Comparison of ENCODE assay signal across 21 cellular contexts in the genomic region with DNA sequence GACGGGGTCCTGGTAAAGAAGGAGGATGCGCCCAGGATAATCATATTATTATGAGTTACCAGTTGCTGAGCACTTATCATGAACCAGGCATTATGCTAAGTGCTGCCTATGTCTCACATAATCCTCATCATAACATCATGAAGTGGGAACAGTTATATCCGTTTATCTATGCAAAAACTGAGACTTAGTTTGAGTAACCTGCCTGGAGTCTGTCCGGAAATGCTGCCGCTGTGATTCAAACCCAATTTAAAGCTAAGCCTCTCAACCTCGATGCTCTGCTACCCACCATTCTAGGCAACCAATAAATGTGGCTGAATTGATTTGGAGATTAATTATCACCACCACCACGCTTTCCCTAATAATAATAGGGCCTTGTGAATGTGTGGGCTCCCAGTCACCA.
"Had no signal": no experiment of that assay in that cellular context is flagged by ENCODE, and none has a peak within 500 bp of the region (broad histone marks: within the 10 kb centered on the region; RNA-seq: fewer than 3 reads in every experiment).

No MANE protein-coding gene starts in this region.

- H3K79me2 ChIP-seq: hepatocyte had no signal

- H3K36me3 ChIP-seq: gastrocnemius medialis, pancreas, transverse colon had no signal

- H3K4me1 ChIP-seq: pancreas had no signal

- H3K27ac ChIP-seq: hepatocyte, pancreas, testis, transverse colon had no signal

- H3K27me3 ChIP-seq: gastrocnemius medialis, testis had no signal

- FAIRE-seq: endometrium, kidney, pancreas had no signal

- H3K4me2 ChIP-seq: hepatocyte had no signal

- ATAC-seq: esophagus mucosa; pancreas; sciatic nerve; stimulated activated naive B cell treated with anti-CD40 and anti-IgM and Interleukin-4, amounts not matched to agents 10 μg/mL and 1 μg/mL and 100 μg/mL, for 72 hours; stimulated activated naive CD8-positive, alpha-beta T cell treated with anti-CD3 and anti-CD28 coated beads, Interleukin-15, amount 100 ng/mL, for 72 hours had no signal

- H3K9me3 ChIP-seq: gastrocnemius medialis, pancreas, testis, transverse colon had no signal

- DNase-seq: effector memory CD4-positive, alpha-beta T cell; gastrocnemius medialis; kidney; left cardiac atrium; left ventricle myocardium superior; mesenchymal stem cell; midbrain; naive B cell; occipital lobe; pancreas; stimulated activated CD4-positive, alpha-beta T cell treated with anti-CD3 and anti-CD28 coated beads, Interleukin-2, amount 100 ng/mL, for 24 hours; stimulated activated CD4-positive, alpha-beta T cell treated with anti-CD3 and anti-CD28 coated beads, Interleukin-4, amount 100 ng/mL, for 4 hours; stimulated activated naive B cell treated with anti-CD40 and anti-IgM and Interleukin-4, amounts not matched to agents 10 μg/mL and 1 μg/mL and 100 μg/mL, for 72 hours; stimulated activated naive CD8-positive, alpha-beta T cell treated with anti-CD3 and anti-CD28 coated beads, Interleukin-15, amount 100 ng/mL, for 72 hours; testis; transverse colon had no signal

- H2AFZ ChIP-seq: hepatocyte had no signal

- H3K4me3 ChIP-seq: gastrocnemius medialis, hepatocyte, lung, pancreas, testis, transverse colon had no signal
